In genomic region chr2:85418132-85419008, GRCh38 we compare ENCODE assay signal across 1 cellular context.
TF ChIP-seq lines count a peak whose summit lies in the region.

SH2D6 (plus strand) TSS chr2:85418714; CDS start chr2:85429466, 10,752 bp downstream.

TF ChIP-seq in H1, 55 proteins besides CTCF, POLR2A, EP300 and RAD21 (continued from another document):
- TF ChIP-seq HDAC6 (IDR thresholded peaks at IDR 0.05; ENCODE audit: low read depth, low read length): no peak
- peak; percentile 86 for TF ChIP-seq CEBPB (IDR thresholded peaks at IDR 0.05; ENCODE audit: low read depth, low read length)
- TF ChIP-seq USF2 (IDR thresholded peaks at IDR 0.05; ENCODE audit: low read length): no peak
- TF ChIP-seq CBX8 (IDR thresholded peaks at IDR 0.05; ENCODE audit: borderline replicate concordance, low read depth, low read length): no peak
- TF ChIP-seq SIX5 (IDR thresholded peaks at IDR 0.05; ENCODE audit: low read depth, low read length): peak; percentile 64
- TF ChIP-seq TBP (IDR thresholded peaks at IDR 0.05; ENCODE audit: low read depth, low read length): peak; percentile 33
- no peak for TF ChIP-seq BRCA1 (IDR thresholded peaks at IDR 0.05; ENCODE audit: low read depth, low read length)
- peak; percentile 42 for TF ChIP-seq KDM4A (IDR thresholded peaks at IDR 0.05; ENCODE audit: low read depth, low read length, severe bottlenecking)
- TF ChIP-seq JUND (IDR thresholded peaks at IDR 0.05; ENCODE audit: low read length): no peak
- TF ChIP-seq MAX (IDR thresholded peaks at IDR 0.05): peak; percentile 89
- TF ChIP-seq GABPA (IDR thresholded peaks at IDR 0.05; ENCODE audit: borderline replicate concordance, insufficient read depth, low read length): no peak
- no peak for TF ChIP-seq RBBP5 (IDR thresholded peaks at IDR 0.05; ENCODE audit: borderline replicate concordance, low read depth, low read length)
- TF ChIP-seq HDAC2 (IDR thresholded peaks at IDR 0.05; ENCODE audit: borderline replicate concordance in 1 of 2, low read depth in 2 of 2, low read length in 2 of 2): no peak
- peak; percentile 60; the same call in 1 of the 2 replicates for TF ChIP-seq SP4 (IDR thresholded peaks at IDR 0.05; ENCODE audit: low read length)
- no peak for TF ChIP-seq POU5F1 (IDR thresholded peaks at IDR 0.05; ENCODE audit: low read depth, low read length)
- TF ChIP-seq E2F6 (IDR thresholded peaks at IDR 0.05): peak; percentile 62
